ENCODE assay signal across 9 cellular contexts in the genomic region with DNA sequence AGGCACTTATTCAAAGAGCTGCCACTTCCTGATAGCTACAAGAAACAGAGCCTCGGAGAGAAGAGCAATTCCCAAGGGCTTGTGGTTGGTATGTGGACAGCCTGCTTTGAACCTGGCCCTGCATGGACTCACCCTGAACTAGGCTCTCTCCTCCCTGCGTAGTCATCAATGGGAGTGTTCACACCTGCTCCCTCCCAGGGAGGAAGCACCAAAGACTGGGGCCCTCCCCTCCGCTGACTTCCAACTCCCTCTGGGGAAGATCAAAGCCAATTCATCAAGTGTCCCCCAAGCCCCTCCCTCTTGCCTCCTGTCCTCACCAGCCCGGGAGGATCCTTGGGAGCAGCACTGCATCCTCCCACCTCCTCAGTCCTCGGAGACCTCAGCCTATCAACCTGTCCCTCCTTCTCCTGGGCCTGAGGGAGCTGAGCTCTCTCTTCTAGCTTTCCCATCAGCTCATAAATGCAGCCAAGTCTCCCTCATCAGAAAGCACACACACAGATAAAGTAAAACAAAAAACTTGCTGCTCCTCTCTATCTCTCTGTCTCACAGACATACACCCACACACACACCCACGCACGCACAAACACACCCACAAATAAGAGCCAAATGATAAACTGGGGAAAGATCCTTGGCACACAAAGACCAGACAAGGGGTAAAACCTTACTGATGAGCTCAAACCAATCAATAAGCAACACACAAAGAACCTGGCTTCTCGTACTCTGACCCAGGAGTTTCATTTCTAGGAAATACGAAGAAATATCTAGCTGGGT. TPM values are rescaled to one million over a fixed set of nuclear protein-coding genes. Genes with fewer than 3 reads are reported as not detected.
DNase-seq lines count a peak whose midpoint lies in the region; ATAC-seq, FAIRE-seq and TF ChIP-seq lines count a peak whose summit lies in the region.
"Had no signal": no experiment of that assay in that cellular context is flagged by ENCODE, and none has a peak within 500 bp of the region (broad histone marks: within the 10 kb centered on the region; RNA-seq: fewer than 3 reads in every experiment).

No MANE protein-coding gene starts in this region.

- no peak for TF ChIP-seq CTCF in Peyer's patch (IDR thresholded peaks at IDR 0.05)

- FAIRE-seq in small intestine (lab: Jason Lieb, UNC) = no peak
- FAIRE-seq: pancreas had no signal

- H3K27me3 ChIP-seq in small intestine (ENCODE audit: control insufficient read depth in 2 of 2, insufficient read depth in 2 of 2, low read length in 2 of 2) = peaks cover 4 to 9% of the 10 kb centered on the region in 2 donors
- H3K27me3 ChIP-seq in Peyer's patch = peaks cover 4 to 8% of the 10 kb centered on the region in 2 donors
- H3K27me3 ChIP-seq: pancreas had no signal

- no peaks in the 10 kb centered on the region for H3K36me3 ChIP-seq in small intestine (ENCODE audit: control insufficient read depth in 2 of 2, insufficient read depth in 2 of 2, low read length in 2 of 2)
- no peaks in the 10 kb centered on the region for H3K36me3 ChIP-seq in Peyer's patch
- H3K36me3 ChIP-seq: pancreas had no signal

- DNase-seq in NCI-H187 (lab: John Stamatoyannopoulos, UW) = peak; percentile 22 to 44
- peak; percentile 14 for DNase-seq in small intestine
- no peak for DNase-seq in Peyer's patch
- DNase-seq in Kasumi-1 (lab: John Stamatoyannopoulos, UW) = no peak
- no peak for DNase-seq in globus pallidus (ENCODE audit: low spot score)
- DNase-seq: pancreas had no signal

- H3K9me3 ChIP-seq in small intestine (ENCODE audit: control insufficient read depth, low read depth) (no peaks in the 10 kb centered on the region), Peyer's patch (no peaks in the 10 kb centered on the region)
- H3K9me3 ChIP-seq: pancreas had no signal

- no peak overlapping the region for H3K27ac ChIP-seq in small intestine (ENCODE audit: low read depth in 1 of 2, low read length in 1 of 2)
- peak overlapping the region in 2 of 4 donors; percentile 40 to 52 for H3K27ac ChIP-seq in Peyer's patch
- H3K27ac ChIP-seq: pancreas had no signal

- 21 to 40% (median 27%) methylated on average over 8 to 9 of the region's 9 CpGs for WGBS in small intestine, 3 donors

- H3K4me3 ChIP-seq in small intestine (ENCODE audit: low read depth in 1 of 2, low read length in 2 of 2) = no peak overlapping the region
- peak overlapping the region in 1 of 4 donors; percentile 12 for H3K4me3 ChIP-seq in Peyer's patch
- H3K4me3 ChIP-seq: pancreas had no signal

- H3K4me1 ChIP-seq in small intestine (ENCODE audit: control insufficient read depth in 2 of 2, insufficient read depth in 1 of 2, low read depth in 1 of 2, low read length in 1 of 2) = no peaks in the 10 kb centered on the region
- H3K4me1 ChIP-seq in Peyer's patch = peaks cover 0 to 20% (median 10%) of the 10 kb centered on the region in 4 donors
- H3K4me1 ChIP-seq: pancreas had no signal

- TF ChIP-seq POLR2A in Peyer's patch (IDR thresholded peaks at IDR 0.05) = no peak

- ATAC-seq in GM21423 (IDR thresholded peaks at IDR 0.05; ENCODE audit: unreplicated experiment) = peak; percentile 26
- peak; percentile 87 for ATAC-seq in esophagus mucosa

RNA-seq across cellular contexts. Expression of a gene that starts 3.3 kb away (rescaled TPM):
- total RNA-seq in esophagus mucosa (14.3 TPM), Peyer's patch (10 to 100 TPM in 2 of 4 donors, 1 to 10 TPM in 2; 6.2 to 17.3 (median 9.1) TPM)
- polyA plus RNA-seq in small intestine = 10 to 100 TPM in 1 of 3 donors, 1 to 10 TPM in 2; 1.1 to 23.0 (median 3.2) TPM
- total RNA-seq: T-helper 1 cell treated with Interleukin-12 subunit alpha and Interleukin-12 subunit beta and Interleukin-4 antibody, amounts not matched to agents 30 ng/mL and 1 ng/mL, for 36 hours had no signal

Comparison
In these comparisons a context has a peak if more than half of its experiments do, and no peak if none do; other contexts are left out.
1. DNase-seq: peak in NCI-H187 (2 of 2) and small intestine (single experiment); none in Peyer's patch (0 of 3), Kasumi-1 (0 of 2) and globus pallidus (single experiment).